Comparison of ENCODE assay signal across 27 cellular contexts in genomic region chr3:123751478-123751877, GRCh38.
A peak's percentile ranks its signal among the peaks of the same experiment; 100 is the strongest.
DNase-seq lines count a peak whose midpoint lies in the region; ATAC-seq, FAIRE-seq and TF ChIP-seq lines count a peak whose summit lies in the region.
"Had no signal": no experiment of that assay in that cellular context is flagged by ENCODE, and none has a peak within 500 bp of the region (broad histone marks: within the 10 kb centered on the region; RNA-seq: fewer than 3 reads in every experiment).

No MANE protein-coding gene starts in this region.

- no peaks in the 10 kb centered on the region for H3K9me3 Mint-ChIP-seq in astrocyte (ENCODE audit: unreplicated experiment)
- H3K9me3 Mint-ChIP-seq: CD8-positive, alpha-beta T cell; mesothelial cell of epicardium; natural killer cell; stimulated activated memory B cell treated with anti-CD40 and anti-IgM and Interleukin-4, amounts not matched to agents 10 μg/mL and 1 μg/mL and 100 μg/mL, for 72 hours had no signal

- H3K4me1 Mint-ChIP-seq in astrocyte (ENCODE audit: low read depth, unreplicated experiment): peaks cover 42% of the 10 kb centered on the region
- H3K4me1 Mint-ChIP-seq: natural killer cell; stimulated activated memory B cell treated with anti-CD40 and anti-IgM and Interleukin-4, amounts not matched to agents 10 μg/mL and 1 μg/mL and 100 μg/mL, for 72 hours had no signal

- H3K27me3 Mint-ChIP-seq in astrocyte (ENCODE audit: low read depth, unreplicated experiment): peaks cover 3% of the 10 kb centered on the region

- no peaks in the 10 kb centered on the region for H3K9me3 ChIP-seq in astrocyte (ENCODE audit: insufficient read depth, low read depth, low read length)
- H3K9me3 ChIP-seq in mesodermal cell (ENCODE audit: control insufficient read depth, low read length): no peaks in the 10 kb centered on the region
- H3K9me3 ChIP-seq: pancreas, thyroid gland had no signal

- H2AFZ ChIP-seq in astrocyte (ENCODE audit: low read depth, low read length): no peak overlapping the region

- DNase-seq in AG10803 (ENCODE audit: low read depth): peak; percentile 91
- peak; percentile 36 for DNase-seq in HS-27A (ENCODE audit: low read depth)
- peak; percentile 47 for DNase-seq in astrocyte (ENCODE audit: low read depth)
- no peak for DNase-seq in HuH-7.5 (ENCODE audit: low spot score)
- DNase-seq in HUDEP-2 (lab: John Stamatoyannopoulos, UW; ENCODE audit: unreplicated experiment in 76 of 76): no peak
- no peak for DNase-seq in dermis blood vessel endothelial cell
- DNase-seq: activated CD4-positive, alpha-beta T cell treated with anti-CD3 and anti-CD28 coated beads, Interleukin-2, amount 50 U/mL, for 48 hours; activated gamma-delta T cell; activated T-cell treated with anti-CD3 and anti-CD28 coated beads for 4 hours; CD8-positive, alpha-beta T cell; cerebellar nuclear complex; DMS79; effector CD4-positive, alpha-beta T cell; MV-4-11; natural killer cell; NCI-H1694 treated with DMSO at 0.1 percent for 48 hours; NCI-H2227 treated with DMSO at 0.1 percent for 48 hours; NCI-H748 treated with DMSO at 0.1 percent for 48 hours; pancreas; thyroid gland had no signal

- peak overlapping the region; percentile 93 for H3K27ac Mint-ChIP-seq in astrocyte (ENCODE audit: unreplicated experiment)
- H3K27ac Mint-ChIP-seq: CD8-positive, alpha-beta T cell; mesothelial cell of epicardium; natural killer cell; stimulated activated memory B cell treated with anti-CD40 and anti-IgM and Interleukin-4, amounts not matched to agents 10 μg/mL and 1 μg/mL and 100 μg/mL, for 72 hours; WTC11 had no signal

- H3K4me2 ChIP-seq in astrocyte (ENCODE audit: low read length): peak overlapping the region; percentile 69

- no peak overlapping the region for H3K4me3 Mint-ChIP-seq in astrocyte (ENCODE audit: unreplicated experiment)
- H3K4me3 Mint-ChIP-seq: CD8-positive, alpha-beta T cell; mesothelial cell of epicardium; natural killer cell; stimulated activated memory B cell treated with anti-CD40 and anti-IgM and Interleukin-4, amounts not matched to agents 10 μg/mL and 1 μg/mL and 100 μg/mL, for 72 hours; WTC11 had no signal

- H3K36me3 Mint-ChIP-seq in astrocyte (ENCODE audit: low read depth, unreplicated experiment): peaks cover 11% of the 10 kb centered on the region
- H3K36me3 Mint-ChIP-seq: CD8-positive, alpha-beta T cell; mesothelial cell of epicardium; natural killer cell; stimulated activated memory B cell treated with anti-CD40 and anti-IgM and Interleukin-4, amounts not matched to agents 10 μg/mL and 1 μg/mL and 100 μg/mL, for 72 hours had no signal

- H3K36me3 ChIP-seq in astrocyte (ENCODE audit: insufficient read depth, low read length) (no peaks in the 10 kb centered on the region), mesodermal cell (ENCODE audit: control insufficient read depth, insufficient read depth, low read length) (no peaks in the 10 kb centered on the region)
- H3K36me3 ChIP-seq: pancreas, thyroid gland had no signal

- peaks cover 4% of the 10 kb centered on the region for H3K79me2 ChIP-seq in astrocyte (ENCODE audit: insufficient read depth, low read length)

- TF ChIP-seq CTCF in AG10803 (conservative IDR thresholded peaks at IDR 0.05; ENCODE audit: low read length) (no peak), astrocyte (IDR thresholded peaks at IDR 0.05; ENCODE audit: insufficient read depth, low read depth, low read length) (no peak)

- FAIRE-seq in astrocyte (lab: Jason Lieb, UNC): peak; percentile 70
- FAIRE-seq: K562, pancreas had no signal

- no peak for ATAC-seq in HG02840 (IDR thresholded peaks at IDR 0.05; ENCODE audit: low FRiP score, unreplicated experiment)
- ATAC-seq: CD8-positive, alpha-beta T cell; K562; natural killer cell had no signal

- H3K9ac ChIP-seq in astrocyte (ENCODE audit: low read length): no peak overlapping the region

- H4K20me1 ChIP-seq in astrocyte (ENCODE audit: insufficient read depth, low read length): no peaks in the 10 kb centered on the region

- peaks cover 26% of the 10 kb centered on the region for H3K4me1 ChIP-seq in astrocyte (ENCODE audit: insufficient read depth, low read length)
- peaks cover 26% of the 10 kb centered on the region for H3K4me1 ChIP-seq in mesodermal cell (ENCODE audit: control insufficient read depth, insufficient read depth, low read length, poor library complexity, severe bottlenecking)
- H3K4me1 ChIP-seq: thyroid gland had no signal

- no peaks in the 10 kb centered on the region for H3K27me3 ChIP-seq in astrocyte (ENCODE audit: insufficient read depth, low read length)
- H3K27me3 ChIP-seq: pancreas, thyroid gland had no signal

- 86 to 98% methylated on average over 3 of the region's 4 CpGs for WGBS in mesodermal cell (ENCODE audit: insufficient coverage in 2 of 2), 2 experiments

- H3K4me3 ChIP-seq in AG10803 (ENCODE audit: low read length): no peak overlapping the region
- no peak overlapping the region for H3K4me3 ChIP-seq in astrocyte (ENCODE audit: insufficient read depth, low read depth, low read length)
- H3K4me3 ChIP-seq in mesodermal cell (ENCODE audit: extremely low read depth, insufficient read depth, low read length, poor library complexity, severe bottlenecking): no peak overlapping the region
- H3K4me3 ChIP-seq: K562, pancreas, thyroid gland had no signal

- H3K27ac ChIP-seq in astrocyte (ENCODE audit: low read depth, low read length) (peak overlapping the region; percentile 81), mesodermal cell (ENCODE audit: low read depth, low read length, severe bottlenecking) (peak overlapping the region; percentile 86)
- H3K27ac ChIP-seq: HL-60, thyroid gland had no signal

Comparison
In these comparisons a context has a peak if more than half of its experiments do, and no peak if none do; other contexts are left out.
1. DNase-seq: peak in AG10803 (single experiment), HS-27A (single experiment) and astrocyte (single experiment); none in HuH-7.5 (single experiment), HUDEP-2 (0 of 76) and dermis blood vessel endothelial cell (single experiment).